ENCODE assay signal across 1 cellular context in genomic region chr14:104395276-104395675, GRCh38.
TF ChIP-seq lines count a peak whose summit lies in the region.

No MANE protein-coding gene starts in this region.

TF ChIP-seq in GM12878, 131 proteins besides CTCF, POLR2A, EP300 and RAD21 (continued from another document):
- TF ChIP-seq EZH2 (IDR thresholded peaks at IDR 0.05; ENCODE audit: borderline replicate concordance, control insufficient read depth, low read depth, low read length), result no peak
- TF ChIP-seq RCOR1 (conservative IDR thresholded peaks at IDR 0.05; ENCODE audit: low read depth, low read length), result no peak
